ENCODE assay signal across 12 cellular contexts in genomic region chr20:25037288-25038102, GRCh38. TPM values are rescaled to one million over a fixed set of nuclear protein-coding genes. Genes with fewer than 3 reads are reported as not detected.
DNase-seq lines count a peak whose midpoint lies in the region; ATAC-seq and TF ChIP-seq lines count a peak whose summit lies in the region.
"Had no signal": no experiment of that assay in that cellular context is flagged by ENCODE, and none has a peak within 500 bp of the region (broad histone marks: within the 10 kb centered on the region; RNA-seq: fewer than 3 reads in every experiment).

No MANE protein-coding gene starts in this region.

- no peak for DNase-seq in breast epithelium (ENCODE audit: low spot score in 2 of 2)
- no peak for DNase-seq in MCF 10A (ENCODE audit: unreplicated experiment)
- peak in 1 of 4 donors; percentile 7 for DNase-seq in body of pancreas
- DNase-seq in naive thymus-derived CD8-positive, alpha-beta T cell = peak in 5 of 10 donors; percentile 9 to 63 (median 40)
- no peak for DNase-seq in upper lobe of right lung
- DNase-seq in WERI-Rb-1 = no peak
- no peak for DNase-seq in NCI-H774 (lab: John Stamatoyannopoulos, UW)
- no peak for DNase-seq in NCI-H748 treated with DMSO at 0.1 percent for 48 hours (lab: John Stamatoyannopoulos, UW)
- DNase-seq: HCEC 1CT, NCI-H526 treated with DMSO at 0.1 percent for 48 hours had no signal

- H3K4me1 ChIP-seq in breast epithelium (peaks cover 21 to 31% of the 10 kb centered on the region in 2 donors), body of pancreas (peaks cover 96% of the 10 kb centered on the region), upper lobe of right lung (peaks cover 89% of the 10 kb centered on the region)

- H3K9me3 ChIP-seq in breast epithelium (no peaks in the 10 kb centered on the region), body of pancreas (no peaks in the 10 kb centered on the region), upper lobe of right lung (no peaks in the 10 kb centered on the region), WERI-Rb-1 (ENCODE audit: severe bottlenecking) (no peaks in the 10 kb centered on the region)

- TF ChIP-seq CTCF in breast epithelium (IDR thresholded peaks at IDR 0.05) (no peak), MCF 10A (IDR thresholded peaks at IDR 0.05; ENCODE audit: unreplicated experiment) (no peak), body of pancreas (IDR thresholded peaks at IDR 0.05) (no peak), upper lobe of right lung (IDR thresholded peaks at IDR 0.05) (no peak), WERI-Rb-1 (IDR thresholded peaks at IDR 0.05; ENCODE audit: low read depth, low read length) (no peak)

- H3K4me3 ChIP-seq in breast epithelium (no peak overlapping the region), body of pancreas (no peak overlapping the region), upper lobe of right lung (no peak overlapping the region), WERI-Rb-1 (ENCODE audit: low read depth, low read length) (no peak overlapping the region)

- intact Hi-C loops in breast epithelium (cut with DNase I; ENCODE audit: low total_unique reads) (no loop called here), MCF 10A (cut with micrococcal nuclease) (no loop called here), body of pancreas (cut with DNase I) (no loop called here), upper lobe of right lung (cut with DNase I) (no loop called here)

- no peak for TF ChIP-seq POLR2A in breast epithelium (IDR thresholded peaks at IDR 0.05)
- no peak for TF ChIP-seq POLR2A in body of pancreas (IDR thresholded peaks at IDR 0.05)

- H3K27ac Mint-ChIP-seq in MCF 10A (ENCODE audit: low read depth, unreplicated experiment) = no peak overlapping the region
- peak overlapping the region; percentile 86 to 96 (median 93) for H3K27ac Mint-ChIP-seq in naive thymus-derived CD8-positive, alpha-beta T cell

- POLR2A ChIA-PET in MCF 10A (lab: Yijun Ruan, JAX) = interaction anchor here (0.7 to 1.5 kb wide), 4 partner anchors 19 to 141 kb away, joined by 3 to 6 read pairs (median 4); no protein-coding TSS in a partner anchor
- POLR2A ChIA-PET in naive thymus-derived CD8-positive, alpha-beta T cell (lab: Charles Lee) = interaction anchor here (0.7 to 2.8 kb wide), 5 partner anchors 8 to 45 kb away, joined by 3 to 23 read pairs (median 6); partner anchors contain the start of genes ACSS1 and APMAP

- H3K4me1 Mint-ChIP-seq in MCF 10A (ENCODE audit: insufficient read depth, unreplicated experiment) = peaks cover 20% of the 10 kb centered on the region
- peaks cover 30 to 73% (median 68%) of the 10 kb centered on the region in 4 donors for H3K4me1 Mint-ChIP-seq in naive thymus-derived CD8-positive, alpha-beta T cell

- CTCF ChIA-PET in MCF 10A (lab: Yijun Ruan, JAX) = interaction anchor here (0.5 to 2.7 kb wide), 7 partner anchors 19 to 210 kb away, joined by 3 to 22 read pairs (median 4); no protein-coding TSS in a partner anchor

- 63 to 67% methylated on average over 14 to 15 of the region's 15 CpGs for WGBS in body of pancreas, 2 donors

- H3K27ac ChIP-seq in breast epithelium (peak overlapping the region; percentile 79 to 85), body of pancreas (peak overlapping the region; percentile 48 to 85 (median 83)), upper lobe of right lung (peak overlapping the region; percentile 59), WERI-Rb-1 (no peak overlapping the region)

- no peak for ATAC-seq in body of pancreas
- peak; percentile 71 to 83 for ATAC-seq in naive thymus-derived CD8-positive, alpha-beta T cell
- ATAC-seq in upper lobe of right lung = no peak

- no peaks in the 10 kb centered on the region for H3K27me3 Mint-ChIP-seq in MCF 10A (ENCODE audit: insufficient read depth, unreplicated experiment)
- no peaks in the 10 kb centered on the region for H3K27me3 Mint-ChIP-seq in naive thymus-derived CD8-positive, alpha-beta T cell

- H3K36me3 ChIP-seq in breast epithelium (no peaks in the 10 kb centered on the region), body of pancreas (replicated peaks in 1 of 2; ENCODE audit: insufficient read depth in 1 of 2, low read depth in 2 of 2) (no peaks in the 10 kb centered on the region), upper lobe of right lung (no peaks in the 10 kb centered on the region), WERI-Rb-1 (no peaks in the 10 kb centered on the region)

- BruUV-seq in MCF 10A (replicated peaks; lab: Mats Ljungman, UMichigan) = no TSS peak

- H3K27me3 ChIP-seq in breast epithelium (no peaks in the 10 kb centered on the region), body of pancreas (no peaks in the 10 kb centered on the region), upper lobe of right lung (no peaks in the 10 kb centered on the region), WERI-Rb-1 (ENCODE audit: insufficient read depth, low read depth, severe bottlenecking) (no peaks in the 10 kb centered on the region)

- peaks cover 7% of the 10 kb centered on the region for H3K36me3 Mint-ChIP-seq in MCF 10A (ENCODE audit: insufficient read depth, unreplicated experiment)
- H3K36me3 Mint-ChIP-seq in naive thymus-derived CD8-positive, alpha-beta T cell = peaks cover 0 to 5% (median 0%) of the 10 kb centered on the region in 3 donors

- H3K4me3 Mint-ChIP-seq in MCF 10A (ENCODE audit: unreplicated experiment) = no peak overlapping the region
- peak overlapping the region in 9 of 10 donors; percentile 29 to 71 (median 55) for H3K4me3 Mint-ChIP-seq in naive thymus-derived CD8-positive, alpha-beta T cell

- H3K9me3 Mint-ChIP-seq in MCF 10A (ENCODE audit: unreplicated experiment) = no peaks in the 10 kb centered on the region
- H3K9me3 Mint-ChIP-seq in naive thymus-derived CD8-positive, alpha-beta T cell = no peaks in the 10 kb centered on the region

RNA-seq across cellular contexts. Expression of gene ACSS1, which starts 20.4 kb away (rescaled TPM):
- total RNA-seq in breast epithelium = 10 to 100 TPM; 17.6 to 38.2 (median 37.4) TPM
- 0.51 and 0.83 TPM in 2 replicates for total RNA-seq in MCF 10A (2022)
- total RNA-seq in body of pancreas = 10 to 100 TPM; 73.8 to 83.8 TPM
- 10 to 100 TPM; 56.7 to 57.8 TPM for total RNA-seq in naive thymus-derived CD8-positive, alpha-beta T cell
- 10 to 100 TPM; 45.2 to 48.2 (median 46.7) TPM for polyA plus RNA-seq in naive thymus-derived CD8-positive, alpha-beta T cell
- total RNA-seq in upper lobe of right lung = 37.2 TPM

RNA-seq across cellular contexts. Expression of gene VSX1, which starts 44.4 kb away (rescaled TPM):
- total RNA-seq in breast epithelium (under 1 TPM in 1 of 3 donors, not detected in 2; 0.44 TPM), MCF 10A (2022) (not detected in 2 replicates), body of pancreas (under 1 TPM in 1 of 2 donors, not detected in 1; 0.66 TPM), upper lobe of right lung (not detected)
- total RNA-seq in naive thymus-derived CD8-positive, alpha-beta T cell = not detected
- not detected for polyA plus RNA-seq in naive thymus-derived CD8-positive, alpha-beta T cell
- total RNA-seq: astrocyte, glomerular endothelial cell had no signal

RNA-seq across cellular contexts. Expression of gene APMAP, which starts 44.9 kb away (rescaled TPM):
- total RNA-seq in breast epithelium (100 to 1,000 TPM in 2 of 3 donors, 10 to 100 TPM in 1; 83.2 to 184 (median 101) TPM), MCF 10A (2022) (75.3 and 104 TPM in 2 replicates), body of pancreas (10 to 100 TPM; 38.9 to 51.4 TPM), upper lobe of right lung (73.5 TPM)
- 10 to 100 TPM; 46.0 to 46.2 TPM for total RNA-seq in naive thymus-derived CD8-positive, alpha-beta T cell
- 100 to 1,000 TPM in 1 of 3 donors, 10 to 100 TPM in 2; 74.5 to 234 (median 81.7) TPM for polyA plus RNA-seq in naive thymus-derived CD8-positive, alpha-beta T cell

Comparison
In these comparisons a context has a peak if more than half of its experiments do, and no peak if none do; other contexts are left out.
1. RNA of gene ACSS1, which starts 20.4 kb away (total RNA-seq): 73.8 to 83.8 TPM in body of pancreas, 56.7 to 57.8 TPM in naive thymus-derived CD8-positive, alpha-beta T cell, 17.6 to 38.2 TPM in breast epithelium and 37.2 TPM in upper lobe of right lung (single experiment); 0.51 to 0.83 TPM in MCF 10A; every median in the first group is over 10 times any median in the second.
2. ATAC-seq: peak in naive thymus-derived CD8-positive, alpha-beta T cell (2 of 2); none in body of pancreas (single experiment) and upper lobe of right lung (single experiment).